Comparison of ENCODE assay signal across 18 cellular contexts in the genomic region with DNA sequence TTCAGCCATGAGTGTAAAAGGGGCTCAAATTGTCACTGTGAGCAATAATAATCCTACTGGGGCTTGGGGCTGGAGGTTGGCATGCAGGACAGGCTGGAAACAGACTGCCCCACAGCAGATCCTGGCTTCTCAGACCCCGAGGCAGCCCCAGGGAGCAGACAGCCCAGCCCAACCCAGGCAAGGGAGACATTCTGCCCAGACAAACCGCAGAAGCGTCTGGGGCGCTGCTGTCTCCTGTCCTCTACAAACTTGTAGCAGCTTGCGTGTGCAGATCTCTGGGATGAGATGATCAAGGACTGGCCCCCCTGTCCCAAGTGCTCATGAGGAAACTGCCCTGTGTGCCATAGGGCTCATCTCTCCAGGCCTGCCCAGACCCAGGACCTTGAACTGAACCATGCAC.
A peak's percentile ranks its signal among the peaks of the same experiment; 100 is the strongest.
DNase-seq lines count a peak whose midpoint lies in the region; ATAC-seq, FAIRE-seq and TF ChIP-seq lines count a peak whose summit lies in the region.
"Had no signal": no experiment of that assay in that cellular context is flagged by ENCODE, and none has a peak within 500 bp of the region (broad histone marks: within the 10 kb centered on the region; RNA-seq: fewer than 3 reads in every experiment).

No MANE protein-coding gene starts in this region.

- H3K36me3 Mint-ChIP-seq in activated CD4-positive, alpha-beta T cell treated with anti-CD3 and anti-CD28 coated beads, Interleukin-2, amount 10 ng/mL, durations not matched to agents 24 days and 14 days (ENCODE audit: low read depth), result no peaks in the 10 kb centered on the region

- H4K20me1 ChIP-seq in HepG2 (ENCODE audit: insufficient read depth, low read length), result no peaks in the 10 kb centered on the region

- TF ChIP-seq POLR2A in esophagus muscularis mucosa (IDR thresholded peaks at IDR 0.05; ENCODE audit: low read depth), result no peak
- no peak for TF ChIP-seq POLR2A in HepG2 (IDR thresholded peaks at IDR 0.05; ENCODE audit: insufficient read depth in 1 of 2, low read depth in 2 of 2, low read length in 2 of 2)

- DNase-seq in activated CD4-positive, alpha-beta T cell treated with anti-CD3 and anti-CD28 coated beads, Interleukin-2, amount 10 ng/mL, durations not matched to agents 24 days and 14 days, result peak; percentile 33
- no peak for DNase-seq in activated CD4-positive, alpha-beta T cell treated with anti-CD3 and anti-CD28 coated beads for 4 hours
- no peak for DNase-seq in RWPE1 (ENCODE audit: low spot score)
- DNase-seq in esophagus muscularis mucosa (ENCODE audit: extremely low spot score), result peak; percentile 45
- no peak for DNase-seq in HepG2 (ENCODE audit: low spot score)
- DNase-seq in left colon, result no peak
- DNase-seq in brain microvascular endothelial cell, result no peak
- DNase-seq: AML-193; Caco-2; CD4-positive, alpha-beta T cell; DMS153; DMS79; GF-D8; H9 had no signal

- H2AFZ ChIP-seq in HepG2 (ENCODE audit: low read length), result no peak overlapping the region

- H3K27me3 ChIP-seq in esophagus muscularis mucosa (peaks cover 0 to 19% (median 0%) of the 10 kb centered on the region in 4 donors), HepG2 (ENCODE audit: control insufficient read depth in 1 of 2, insufficient read depth in 2 of 2, low read length in 2 of 2) (no peaks in the 10 kb centered on the region), brain microvascular endothelial cell (replicated peaks) (no peaks in the 10 kb centered on the region)

- H3K36me3 ChIP-seq in esophagus muscularis mucosa (no peaks in the 10 kb centered on the region), HepG2 (replicated peaks in 1 of 2; ENCODE audit: control insufficient read depth in 1 of 2, insufficient read depth in 2 of 2, low read length in 2 of 2) (no peaks in the 10 kb centered on the region), brain microvascular endothelial cell (replicated peaks) (no peaks in the 10 kb centered on the region)

- in situ Hi-C loops in HepG2 (cut with HindIII; ENCODE audit: extremely low pct_ligation_motif_present, low pct_unique_long_range_greater_than_20kb) (no loop called here), brain microvascular endothelial cell (cut with HindIII; ENCODE audit: low pct_ligation_motif_present, low sequenced_read_pairs) (no loop called here)

- H3K4me2 ChIP-seq in HepG2 (ENCODE audit: low read depth, low read length), result no peak overlapping the region
- H3K4me2 ChIP-seq: A549 had no signal

- intact Hi-C loops in activated CD4-positive, alpha-beta T cell treated with anti-CD3 and anti-CD28 coated beads, Interleukin-2, amount 10 ng/mL, durations not matched to agents 24 days and 14 days (cut with micrococcal nuclease), result no loop called here
- intact Hi-C loops in esophagus muscularis mucosa (cut with DNase I), result no loop called here
- intact Hi-C loops in HepG2 (cut with micrococcal nuclease; ENCODE audit: unreplicated experiment), result no loop called here
- intact Hi-C loops in left colon (cut with DNase I, micrococcal nuclease), result no loop called here

- CTCF ChIA-PET in RWPE1 (lab: Yijun Ruan, JAX) (no interaction called here), HepG2 (lab: Yijun Ruan, JAX; ENCODE audit: low intra/inter-chr PET ratio, low total read pairs) (no interaction called here)

- H3K27ac ChIP-seq in RWPE1 (peak overlapping the region; percentile 2; the same call in 1 of the 2 replicates), esophagus muscularis mucosa (replicated peaks in 1 of 4) (no peak overlapping the region), HepG2 (ENCODE audit: extremely low read length, insufficient read depth, low read length) (no peak overlapping the region), brain microvascular endothelial cell (no peak overlapping the region)
- H3K27ac ChIP-seq: 22Rv1, A549, C4-2B had no signal

- H3K4me3 Mint-ChIP-seq in activated CD4-positive, alpha-beta T cell treated with anti-CD3 and anti-CD28 coated beads, Interleukin-2, amount 10 ng/mL, durations not matched to agents 24 days and 14 days, result no peak overlapping the region
- H3K4me3 Mint-ChIP-seq: CD4-positive, alpha-beta T cell; H9 had no signal

- no peak overlapping the region for H3K9ac ChIP-seq in HepG2 (ENCODE audit: insufficient read depth, low read depth, low read length)

- POLR2A ChIA-PET in RWPE1 (lab: Yijun Ruan, JAX; ENCODE audit: low non-redundant PET) (no interaction called here), HepG2 (lab: Yijun Ruan, JAX) (no interaction called here)

- FAIRE-seq in HepG2 (lab: Jason Lieb, UNC), result no peak
- FAIRE-seq: A549, H1 had no signal

- no peaks in the 10 kb centered on the region for H3K27me3 Mint-ChIP-seq in activated CD4-positive, alpha-beta T cell treated with anti-CD3 and anti-CD28 coated beads, Interleukin-2, amount 10 ng/mL, durations not matched to agents 24 days and 14 days

- H3K4me1 ChIP-seq in esophagus muscularis mucosa (no peaks in the 10 kb centered on the region), HepG2 (ENCODE audit: insufficient read depth, low read length) (no peaks in the 10 kb centered on the region)
- H3K4me1 ChIP-seq: A549, Caco-2 had no signal

- 93% methylated on average over 3 of the region's 5 CpGs for WGBS in esophagus muscularis mucosa
- WGBS in HepG2 (ENCODE audit: low lambda C conversion rate), result 46% methylated on average over 5 of the region's 5 CpGs

- TF ChIP-seq CTCF in RWPE1 (conservative IDR thresholded peaks at IDR 0.05; ENCODE audit: low read depth), result no peak
- no peak for TF ChIP-seq CTCF in esophagus muscularis mucosa (IDR thresholded peaks at IDR 0.05)
- TF ChIP-seq CTCF in HepG2 (CRISPR knock-in tag; IDR thresholded peaks at IDR 0.05), result no peak
- no peak for TF ChIP-seq CTCF in brain microvascular endothelial cell (IDR thresholded peaks at IDR 0.05; ENCODE audit: low read depth, low read length, missing control alignments)

- no peaks in the 10 kb centered on the region for H3K4me1 Mint-ChIP-seq in activated CD4-positive, alpha-beta T cell treated with anti-CD3 and anti-CD28 coated beads, Interleukin-2, amount 10 ng/mL, durations not matched to agents 24 days and 14 days

- TF ChIP-seq EP300 in esophagus muscularis mucosa (IDR thresholded peaks at IDR 0.05) (no peak), HepG2 (IDR thresholded peaks at IDR 0.05; ENCODE audit: low read depth in 2 of 2, low read length in 2 of 2) (no peak), HepG2 (CRISPR knock-in tag; IDR thresholded peaks at IDR 0.05; ENCODE audit: borderline replicate concordance) (no peak)

- peaks cover 0 to 3% (median 0%) of the 10 kb centered on the region in 4 donors for H3K9me3 ChIP-seq in esophagus muscularis mucosa
- H3K9me3 ChIP-seq in HepG2 (ENCODE audit: low read length), result no peaks in the 10 kb centered on the region
- H3K9me3 ChIP-seq: A549, Caco-2 had no signal

- TF ChIP-seq RAD21 in HepG2 (CRISPR knock-in tag; IDR thresholded peaks at IDR 0.05), result no peak

- no peak overlapping the region for H3K27ac Mint-ChIP-seq in activated CD4-positive, alpha-beta T cell treated with anti-CD3 and anti-CD28 coated beads, Interleukin-2, amount 10 ng/mL, durations not matched to agents 24 days and 14 days
- H3K27ac Mint-ChIP-seq: CD4-positive, alpha-beta T cell; H9 had no signal

- H3K9me3 Mint-ChIP-seq in activated CD4-positive, alpha-beta T cell treated with anti-CD3 and anti-CD28 coated beads, Interleukin-2, amount 10 ng/mL, durations not matched to agents 24 days and 14 days, result no peaks in the 10 kb centered on the region
- H3K9me3 Mint-ChIP-seq: CD4-positive, alpha-beta T cell had no signal

- ATAC-seq in HepG2 (no peak), left colon (no peak)
- ATAC-seq: A549 had no signal

- H3K79me2 ChIP-seq in HepG2 (ENCODE audit: insufficient read depth, low read length), result no peaks in the 10 kb centered on the region

- BruUV-seq in HepG2 (replicated peaks; lab: Mats Ljungman, UMichigan), result no TSS peak

- no peak overlapping the region for H3K4me3 ChIP-seq in esophagus muscularis mucosa
- H3K4me3 ChIP-seq in HepG2 (replicated peaks in 1 of 3; ENCODE audit: insufficient read depth in 1 of 3, low read depth in 2 of 3, low read length in 3 of 3), result no peak overlapping the region
- H3K4me3 ChIP-seq in brain microvascular endothelial cell (ENCODE audit: low read depth, low read length), result no peak overlapping the region
- H3K4me3 ChIP-seq: A549 had no signal

TF ChIP-seq in HepG2, 621 proteins besides CTCF, POLR2A, EP300 and RAD21 (continues in another document):
- TF ChIP-seq, protein P1, sequence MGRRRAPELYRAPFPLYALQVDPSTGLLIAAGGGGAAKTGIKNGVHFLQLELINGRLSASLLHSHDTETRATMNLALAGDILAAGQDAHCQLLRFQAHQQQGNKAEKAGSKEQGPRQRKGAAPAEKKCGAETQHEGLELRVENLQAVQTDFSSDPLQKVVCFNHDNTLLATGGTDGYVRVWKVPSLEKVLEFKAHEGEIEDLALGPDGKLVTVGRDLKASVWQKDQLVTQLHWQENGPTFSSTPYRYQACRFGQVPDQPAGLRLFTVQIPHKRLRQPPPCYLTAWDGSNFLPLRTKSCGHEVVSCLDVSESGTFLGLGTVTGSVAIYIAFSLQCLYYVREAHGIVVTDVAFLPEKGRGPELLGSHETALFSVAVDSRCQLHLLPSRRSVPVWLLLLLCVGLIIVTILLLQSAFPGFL (CRISPR knock-in tag; IDR thresholded peaks at IDR 0.05), result no peak

Comparison
In these comparisons a context has a peak if more than half of its experiments do, and no peak if none do; other contexts are left out.
1. DNase-seq: peak in activated CD4-positive, alpha-beta T cell treated with anti-CD3 and anti-CD28 coated beads, Interleukin-2, amount 10 ng/mL, durations not matched to agents 24 days and 14 days (single experiment) and esophagus muscularis mucosa (single experiment); none in activated CD4-positive, alpha-beta T cell treated with anti-CD3 and anti-CD28 coated beads for 4 hours (0 of 2), RWPE1 (single experiment), HepG2 (single experiment), left colon (0 of 2) and brain microvascular endothelial cell (single experiment).